ENCODE assay signal across 10 cellular contexts in genomic region chr6:5287205-5287965, GRCh38. TPM values are rescaled to one million over a fixed set of nuclear protein-coding genes. Genes with fewer than 3 reads are reported as not detected.
DNase-seq lines count a peak whose midpoint lies in the region; ATAC-seq and TF ChIP-seq lines count a peak whose summit lies in the region.
"Had no signal": no experiment of that assay in that cellular context is flagged by ENCODE, and none has a peak within 500 bp of the region (broad histone marks: within the 10 kb centered on the region; RNA-seq: fewer than 3 reads in every experiment).

No MANE protein-coding gene starts in this region.

- H3K4me1 ChIP-seq in NT2/D1 (ENCODE audit: insufficient read depth, insufficient read length) = peaks cover 5% of the 10 kb centered on the region

- H3K9me3 ChIP-seq in NT2/D1 (ENCODE audit: insufficient read depth, low read length) = no peaks in the 10 kb centered on the region

- no peaks in the 10 kb centered on the region for H3K9me3 Mint-ChIP-seq in osteocyte (ENCODE audit: unreplicated experiment)
- no peaks in the 10 kb centered on the region for H3K9me3 Mint-ChIP-seq in type B pancreatic cell
- H3K9me3 Mint-ChIP-seq: naive thymus-derived CD8-positive, alpha-beta T cell had no signal

- no peaks in the 10 kb centered on the region for H3K27me3 ChIP-seq in BJ (ENCODE audit: control insufficient read depth, insufficient read depth, low read length)
- no peaks in the 10 kb centered on the region for H3K27me3 ChIP-seq in NT2/D1 (ENCODE audit: insufficient read depth, insufficient read length)

- H3K36me3 ChIP-seq in BJ (ENCODE audit: control insufficient read depth, insufficient read depth, low read length) (no peaks in the 10 kb centered on the region), NT2/D1 (ENCODE audit: insufficient read depth, insufficient read length, low read length) (no peaks in the 10 kb centered on the region)

- CTCF ChIA-PET in BJ (lab: Yijun Ruan, JAX) = interaction anchor here (0.7 to 1.8 kb wide), 4 partner anchors 11 to 144 kb away, joined by 3 to 6 read pairs (median 3); partner anchors contain the start of genes FARS2 and LYRM4

- POLR2A ChIA-PET in BJ (lab: Charles Lee) = interaction anchor here (0.6 kb wide), 1 partner anchor 113 kb away, joined by 3 read pairs; no protein-coding TSS in a partner anchor

- H3K9ac ChIP-seq in NT2/D1 (ENCODE audit: insufficient read length, low read depth) = no peak overlapping the region

- H3K4me1 Mint-ChIP-seq in osteocyte (ENCODE audit: unreplicated experiment) (peaks cover 17% of the 10 kb centered on the region), type B pancreatic cell (ENCODE audit: unreplicated experiment) (peaks cover under 1% of the 10 kb centered on the region)

- DNase-seq in BJ (ENCODE audit: low read depth) (peak; percentile 51), NT2/D1 (ENCODE audit: low read depth, low spot score) (peak; percentile 6), epithelial cell of esophagus (ENCODE audit: low read depth) (peak; percentile 71), osteocyte (ENCODE audit: extremely low spot score, unreplicated experiment) (no peak), SKM-1 (lab: John Stamatoyannopoulos, UW; ENCODE audit: unreplicated experiment) (no peak), type B pancreatic cell (ENCODE audit: extremely low spot score, unreplicated experiment) (no peak), NCI-H82 (lab: John Stamatoyannopoulos, UW) (no peak)
- DNase-seq: naive thymus-derived CD8-positive, alpha-beta T cell; NCI-H2029 had no signal

- H3K4me3 ChIP-seq in BJ (ENCODE audit: low read depth, low read length) = no peak overlapping the region
- no peak overlapping the region for H3K4me3 ChIP-seq in NT2/D1 (ENCODE audit: insufficient read length, low read depth)
- no peak overlapping the region for H3K4me3 ChIP-seq in epithelial cell of esophagus (ENCODE audit: low read length)

- no peak; the same call in 1 of the 2 replicates for TF ChIP-seq CTCF in BJ (IDR thresholded peaks at IDR 0.05; ENCODE audit: insufficient read depth, low read depth, low read length)
- no peak for TF ChIP-seq CTCF in epithelial cell of esophagus (IDR thresholded peaks at IDR 0.05; ENCODE audit: insufficient read depth, low read depth, low read length, missing control alignments)
- no peak for TF ChIP-seq CTCF in osteocyte (IDR thresholded peaks at IDR 0.05)
- TF ChIP-seq CTCF in type B pancreatic cell (conservative IDR thresholded peaks at IDR 0.05) = no peak

- no peak for ATAC-seq in HG03025 (IDR thresholded peaks at IDR 0.05; ENCODE audit: low FRiP score, unreplicated experiment)
- ATAC-seq: naive thymus-derived CD8-positive, alpha-beta T cell had no signal

- H3K27ac Mint-ChIP-seq in osteocyte (ENCODE audit: unreplicated experiment) (peak overlapping the region; percentile 58), type B pancreatic cell (no peak overlapping the region)

- H3K36me3 Mint-ChIP-seq in osteocyte (ENCODE audit: unreplicated experiment) (no peaks in the 10 kb centered on the region), type B pancreatic cell (no peaks in the 10 kb centered on the region)

- no peaks in the 10 kb centered on the region for H3K27me3 Mint-ChIP-seq in osteocyte (ENCODE audit: unreplicated experiment)
- no peaks in the 10 kb centered on the region for H3K27me3 Mint-ChIP-seq in type B pancreatic cell
- H3K27me3 Mint-ChIP-seq: naive thymus-derived CD8-positive, alpha-beta T cell had no signal

- H3K4me3 Mint-ChIP-seq in osteocyte (ENCODE audit: unreplicated experiment) = no peak overlapping the region
- H3K4me3 Mint-ChIP-seq in type B pancreatic cell = no peak overlapping the region
- H3K4me3 Mint-ChIP-seq: naive thymus-derived CD8-positive, alpha-beta T cell had no signal

RNA-seq across cellular contexts. Expression of gene FARS2, which starts 26.1 kb away (rescaled TPM):
- polyA plus RNA-seq in BJ (2011; rRNA removed) = 15.6 and 17.9 TPM in 2 replicates
- 27.2 and 38.7 TPM in 2 replicates for polyA minus RNA-seq in BJ (2011; rRNA and poly(A)+ RNA removed)
- total RNA-seq in osteocyte = 13.2 and 17.4 TPM in 2 replicates
- 13.1 and 21.9 TPM in 2 replicates for total RNA-seq in type B pancreatic cell (ENCODE audit: low replicate concordance)

RNA-seq across cellular contexts. Expression of gene LYRM4, which starts 26.6 kb away (rescaled TPM):
- polyA plus RNA-seq in BJ (2011; rRNA removed) = 29.0 and 39.2 TPM in 2 replicates
- 10.0 and 13.6 TPM in 2 replicates for polyA minus RNA-seq in BJ (2011; rRNA and poly(A)+ RNA removed)
- total RNA-seq in osteocyte (27.1 and 28.8 TPM in 2 replicates), type B pancreatic cell (ENCODE audit: low replicate concordance) (25.2 and 39.5 TPM in 2 replicates)

Comparison
In these comparisons a context has a peak if more than half of its experiments do, and no peak if none do; other contexts are left out.
1. DNase-seq: peak in BJ (single experiment), NT2/D1 (single experiment) and epithelial cell of esophagus (single experiment); none in osteocyte (single experiment), SKM-1 (single experiment), type B pancreatic cell (single experiment) and NCI-H82 (single experiment).